In genomic region chr2:69119104-69119503, GRCh38 we compare ENCODE assay signal across 24 cellular contexts.
DNase-seq lines count a peak whose midpoint lies in the region; ATAC-seq and TF ChIP-seq lines count a peak whose summit lies in the region.
"Had no signal": no experiment of that assay in that cellular context is flagged by ENCODE, and none has a peak within 500 bp of the region (broad histone marks: within the 10 kb centered on the region; RNA-seq: fewer than 3 reads in every experiment).

No MANE protein-coding gene starts in this region.

- no peaks in the 10 kb centered on the region for H3K79me2 ChIP-seq in GM23338 (replicated peaks; ENCODE audit: insufficient read depth)
- no peaks in the 10 kb centered on the region for H3K79me2 ChIP-seq in smooth muscle cell (ENCODE audit: low read depth)

- no peaks in the 10 kb centered on the region for H3K36me3 ChIP-seq in GM23338 (ENCODE audit: insufficient read depth)
- H3K36me3 ChIP-seq in ascending aorta = peaks cover 10 to 11% of the 10 kb centered on the region in 2 donors
- H3K36me3 ChIP-seq in smooth muscle cell (ENCODE audit: low read depth) = peaks cover 7% of the 10 kb centered on the region
- H3K36me3 ChIP-seq: cardiac muscle cell had no signal

- H3K9me3 ChIP-seq in ascending aorta (no peaks in the 10 kb centered on the region), smooth muscle cell (replicated peaks; ENCODE audit: low read depth) (no peaks in the 10 kb centered on the region)
- H3K9me3 ChIP-seq: SJCRH30 had no signal

- intact Hi-C loops in ascending aorta (cut with DNase I) = loop anchor here (2.0 to 5.0 kb wide), 5 partner anchors 43 to 188 kb away; partner anchors contain the start of gene ANTXR1

- H3K9me2 ChIP-seq in GM23338 (ENCODE audit: insufficient read depth) = peaks cover 17% of the 10 kb centered on the region; the same call in 1 of the 2 replicates

- no peaks in the 10 kb centered on the region for H3K27me3 ChIP-seq in GM23338 (ENCODE audit: insufficient read depth)
- H3K27me3 ChIP-seq in ascending aorta = no peaks in the 10 kb centered on the region
- H3K27me3 ChIP-seq in layer of hippocampus (ENCODE audit: control insufficient read depth, insufficient read depth, low read length) = no peaks in the 10 kb centered on the region
- no peaks in the 10 kb centered on the region for H3K27me3 ChIP-seq in smooth muscle cell (ENCODE audit: low read depth)
- H3K27me3 ChIP-seq: cardiac muscle cell, foreskin keratinocyte, SJCRH30 had no signal

- H3K4me3 Mint-ChIP-seq in GM23338 = no peak overlapping the region
- H3K4me3 Mint-ChIP-seq: activated naive CD4-positive, alpha-beta T cell treated with anti-CD3 and anti-CD28 coated beads, Interleukin-2, amount 50 U/mL, for 24 hours; natural killer cell treated with Interleukin-12 subunit alpha and Interleukin-12 subunit beta and Interleukin-15 and Interleukin-18, amount 100 ng/mL, for 72 hours had no signal

- 0 out of 2 replicates have a peak overlapping the region, but pooled peaks have one; percentile 27 for H3K27ac Mint-ChIP-seq in GM23338
- H3K27ac Mint-ChIP-seq: activated naive CD4-positive, alpha-beta T cell treated with anti-CD3 and anti-CD28 coated beads, Interleukin-2, amount 50 U/mL, for 24 hours; natural killer cell treated with Interleukin-12 subunit alpha and Interleukin-12 subunit beta and Interleukin-15 and Interleukin-18, amount 100 ng/mL, for 72 hours had no signal

- H3K36me3 Mint-ChIP-seq in GM23338 (ENCODE audit: low read depth) = peaks cover 4% of the 10 kb centered on the region
- H3K36me3 Mint-ChIP-seq: activated naive CD4-positive, alpha-beta T cell treated with anti-CD3 and anti-CD28 coated beads, Interleukin-2, amount 50 U/mL, for 24 hours; natural killer cell treated with Interleukin-12 subunit alpha and Interleukin-12 subunit beta and Interleukin-15 and Interleukin-18, amount 100 ng/mL, for 72 hours had no signal

- H4K20me1 ChIP-seq in GM23338 (replicated peaks; ENCODE audit: insufficient read depth) = no peaks in the 10 kb centered on the region; the same call in 1 of the 2 replicates
- H4K20me1 ChIP-seq in smooth muscle cell (ENCODE audit: low read depth) = no peaks in the 10 kb centered on the region

- DNase-seq in GM23338 (ENCODE audit: low spot score) (peak; percentile 11), ascending aorta (ENCODE audit: low spot score in 2 of 2) (peak in 1 of 2 donors; percentile 69), smooth muscle cell (lab: John Stamatoyannopoulos, UW; ENCODE audit: unreplicated experiment) (no peak), dermis blood vessel endothelial cell (no peak), DMS53 (lab: John Stamatoyannopoulos, UW) (no peak)
- DNase-seq: activated CD4-positive, alpha-beta T cell treated with anti-CD3 and anti-CD28 coated beads for 48 hours; activated T-cell treated with anti-CD3 and anti-CD28 coated beads for 4 hours; effector CD8-positive, alpha-beta T cell; HCEC 1CT; left ventricle myocardium superior; MM.1S; NCI-H1694 treated with DMSO at 0.1 percent for 48 hours; OCI-M1; retina; SJCRH30; stimulated activated CD4-positive, alpha-beta T cell treated with anti-CD3 and anti-CD28 coated beads, Interleukin-1b, Interleukin-23, amount 100 ng/mL, for 48 hours; T1000 had no signal

- H3K4me1 Mint-ChIP-seq in GM23338 = peaks cover 24% of the 10 kb centered on the region
- H3K4me1 Mint-ChIP-seq: activated naive CD4-positive, alpha-beta T cell treated with anti-CD3 and anti-CD28 coated beads, Interleukin-2, amount 50 U/mL, for 24 hours had no signal

- H3K27ac ChIP-seq in GM23338 (ENCODE audit: low read depth) (peak overlapping the region; percentile 26; the same call in 1 of the 2 replicates), ascending aorta (peak overlapping the region; percentile 90 to 91), layer of hippocampus (ENCODE audit: low read depth, low read length) (peak overlapping the region; percentile 48), smooth muscle cell (ENCODE audit: low read depth) (peak overlapping the region; percentile 75)
- H3K27ac ChIP-seq: cardiac muscle cell, foreskin keratinocyte, SJCRH30 had no signal

- H3K9me3 Mint-ChIP-seq in GM23338 = no peaks in the 10 kb centered on the region
- H3K9me3 Mint-ChIP-seq: activated naive CD4-positive, alpha-beta T cell treated with anti-CD3 and anti-CD28 coated beads, Interleukin-2, amount 50 U/mL, for 24 hours; natural killer cell treated with Interleukin-12 subunit alpha and Interleukin-12 subunit beta and Interleukin-15 and Interleukin-18, amount 100 ng/mL, for 72 hours had no signal

- H3K4me3 ChIP-seq in GM23338 = no peak overlapping the region
- no peak overlapping the region for H3K4me3 ChIP-seq in ascending aorta
- H3K4me3 ChIP-seq in smooth muscle cell = no peak overlapping the region
- H3K4me3 ChIP-seq: cardiac muscle cell, SJCRH30 had no signal

- H3K27me3 Mint-ChIP-seq in GM23338 (ENCODE audit: insufficient read depth, low read depth, poor library complexity) = no peaks in the 10 kb centered on the region

- TF ChIP-seq CTCF in GM23338 (conservative IDR thresholded peaks at IDR 0.05; ENCODE audit: low read depth in 2 of 2) (0 out of 4 replicates have a peak, but pooled peaks of 1 of the 2 experiments have one; percentile 3), ascending aorta (IDR thresholded peaks at IDR 0.05) (peak; percentile 11 to 49 (median 16)), smooth muscle cell (IDR thresholded peaks at IDR 0.05; ENCODE audit: borderline replicate concordance, insufficient read depth, poor library complexity, severe bottlenecking) (no peak)

- ATAC-seq in GM23338 (peak; percentile 65), HG02884 (IDR thresholded peaks at IDR 0.05; ENCODE audit: unreplicated experiment) (no peak), HG03108 (IDR thresholded peaks at IDR 0.05; ENCODE audit: unreplicated experiment) (no peak)
- ATAC-seq: natural killer cell treated with Interleukin-12 subunit alpha and Interleukin-12 subunit beta and Interleukin-15 and Interleukin-18, amount 100 ng/mL, for 72 hours had no signal

- H3K9ac ChIP-seq in smooth muscle cell (ENCODE audit: low read depth) = no peak overlapping the region

- no peaks in the 10 kb centered on the region for H3F3A ChIP-seq in GM23338 (replicated peaks; ENCODE audit: low read depth)
- H3F3A ChIP-seq in smooth muscle cell (ENCODE audit: low read depth) = peaks cover 15% of the 10 kb centered on the region

- no peak overlapping the region for H3K4me2 ChIP-seq in GM23338
- H3K4me2 ChIP-seq in smooth muscle cell = no peak overlapping the region

- WGBS in smooth muscle cell (ENCODE audit: low lambda C conversion rate) = 91% methylated on average over 11 of the region's 11 CpGs

- peaks cover 20% of the 10 kb centered on the region for H3K4me1 ChIP-seq in GM23338 (ENCODE audit: insufficient read depth)
- H3K4me1 ChIP-seq in ascending aorta = peaks cover 16 to 68% of the 10 kb centered on the region in 2 donors
- H3K4me1 ChIP-seq in smooth muscle cell (ENCODE audit: low read depth) = no peaks in the 10 kb centered on the region
- H3K4me1 ChIP-seq: SJCRH30 had no signal

- no peak overlapping the region for H2AFZ ChIP-seq in GM23338
- no peak overlapping the region for H2AFZ ChIP-seq in smooth muscle cell (ENCODE audit: low read depth)

TF ChIP-seq in GM23338, 12 proteins besides CTCF, POLR2A, EP300 and RAD21 (continues in another document):
- no peak for TF ChIP-seq JUNB (IDR thresholded peaks at IDR 0.05; ENCODE audit: unreplicated experiment)
- TF ChIP-seq EZH2 (IDR thresholded peaks at IDR 0.05; ENCODE audit: low read depth, unreplicated experiment) = no peak
- no peak for TF ChIP-seq ZNF331 (CRISPR knock-in tag; IDR thresholded peaks at IDR 0.05; ENCODE audit: low read depth)
- no peak for TF ChIP-seq POLR2AphosphoS5 (IDR thresholded peaks at IDR 0.05; ENCODE audit: low read depth)
- TF ChIP-seq CREB1 (CRISPR knock-in tag; IDR thresholded peaks at IDR 0.05; ENCODE audit: low read depth) = no peak
- TF ChIP-seq ZNF114 (CRISPR knock-in tag; IDR thresholded peaks at IDR 0.05) = no peak
- TF ChIP-seq ETS1 (IDR thresholded peaks at IDR 0.05) = no peak
- TF ChIP-seq REST (IDR thresholded peaks at IDR 0.05; ENCODE audit: unreplicated experiment) = no peak

Comparison
In these comparisons a context has a peak if more than half of its experiments do, and no peak if none do; other contexts are left out.
1. H3K27ac ChIP-seq: peak in every context shown above with its lines; median percentile 90 in ascending aorta; 75 in smooth muscle cell; 48 in layer of hippocampus; 26 in GM23338.